1 cellular context compared by ENCODE assay signal in the genomic region with DNA sequence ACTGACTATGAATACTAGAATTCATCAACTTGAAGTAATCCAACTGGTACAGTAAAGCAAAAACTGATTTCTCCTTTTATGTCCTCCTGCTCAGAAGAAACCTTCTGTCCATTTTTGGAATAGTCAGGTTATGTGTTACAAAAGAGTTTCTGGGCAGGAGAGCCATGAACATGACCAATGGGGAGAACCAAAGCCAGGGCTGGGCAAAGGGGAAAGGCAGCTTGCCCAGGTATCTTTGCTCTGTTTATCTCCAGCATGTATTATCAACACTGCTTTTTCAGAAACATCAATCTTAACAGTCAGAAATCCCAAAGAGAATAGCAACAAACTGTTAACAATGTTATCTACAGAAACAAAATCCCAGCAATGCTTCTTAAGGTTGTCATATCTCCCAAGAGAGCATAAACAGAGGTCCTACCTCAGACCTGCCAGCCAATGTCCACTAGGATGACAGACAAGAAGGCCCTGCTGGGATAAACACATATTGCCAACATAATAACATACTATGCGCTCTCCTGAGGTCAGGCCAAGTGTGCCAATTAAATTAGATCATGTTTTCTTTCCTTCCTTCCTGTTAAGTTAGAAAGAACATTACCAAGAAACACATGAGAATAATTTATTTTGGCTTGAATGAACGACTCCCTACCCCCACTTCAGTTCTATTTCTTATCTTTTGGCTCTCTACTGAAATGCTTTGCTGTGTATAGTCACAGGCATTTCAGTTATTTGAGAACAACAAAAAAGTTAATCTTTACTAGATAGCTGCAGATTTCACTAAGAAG.
TF ChIP-seq lines count a peak whose summit lies in the region.

No MANE protein-coding gene starts in this region.

TF ChIP-seq in A549, 52 proteins besides CTCF, POLR2A, EP300 and RAD21 (continued from another document):
- TF ChIP-seq HOXB5 (CRISPR knock-in tag; IDR thresholded peaks at IDR 0.05), result no peak
- TF ChIP-seq EHF (CRISPR knock-in tag; IDR thresholded peaks at IDR 0.05), result no peak
- no peak for TF ChIP-seq USF2 (IDR thresholded peaks at IDR 0.05)
- no peak for TF ChIP-seq EHMT2 (IDR thresholded peaks at IDR 0.05; ENCODE audit: low read depth)
- no peak for TF ChIP-seq MAZ (IDR thresholded peaks at IDR 0.05; ENCODE audit: borderline replicate concordance, low read depth, low read length)
- TF ChIP-seq ZNF302 (CRISPR knock-in tag; IDR thresholded peaks at IDR 0.05), result no peak
- TF ChIP-seq, protein P1, sequence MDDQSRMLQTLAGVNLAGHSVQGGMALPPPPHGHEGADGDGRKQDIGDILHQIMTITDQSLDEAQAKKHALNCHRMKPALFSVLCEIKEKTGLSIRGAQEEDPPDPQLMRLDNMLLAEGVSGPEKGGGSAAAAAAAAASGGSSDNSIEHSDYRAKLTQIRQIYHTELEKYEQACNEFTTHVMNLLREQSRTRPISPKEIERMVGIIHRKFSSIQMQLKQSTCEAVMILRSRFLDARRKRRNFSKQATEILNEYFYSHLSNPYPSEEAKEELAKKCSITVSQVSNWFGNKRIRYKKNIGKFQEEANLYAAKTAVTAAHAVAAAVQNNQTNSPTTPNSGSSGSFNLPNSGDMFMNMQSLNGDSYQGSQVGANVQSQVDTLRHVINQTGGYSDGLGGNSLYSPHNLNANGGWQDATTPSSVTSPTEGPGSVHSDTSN (IDR thresholded peaks at IDR 0.05), result no peak
